20 cellular contexts compared by ENCODE assay signal in genomic region chr10:23478570-23478969, GRCh38.
"Had no signal": no experiment of that assay in that cellular context is flagged by ENCODE, and none has a peak within 500 bp of the region (broad histone marks: within the 10 kb centered on the region; RNA-seq: fewer than 3 reads in every experiment).

No MANE protein-coding gene starts in this region.

- H3K4me1 ChIP-seq: esophagus squamous epithelium, heart left ventricle, right atrium auricular region, suprapubic skin, transverse colon, uterus had no signal

- H3K27ac ChIP-seq: brain microvascular endothelial cell, esophagus squamous epithelium, heart left ventricle, left lung, right atrium auricular region, skin epidermis, suprapubic skin, transverse colon, uterus had no signal

- ATAC-seq: activated CD4-positive, alpha-beta T cell treated with anti-CD3 and anti-CD28 coated beads for 36 hours; activated CD8-positive, alpha-beta memory T cell treated with anti-CD3 and anti-CD28 coated beads, Interleukin-2, amount 10 ng/mL, durations not matched to agents 7 days and 5 days; heart left ventricle; left lung; mucosa of descending colon; stimulated activated naive CD8-positive, alpha-beta T cell treated with anti-CD3 and anti-CD28 coated beads, Interleukin-15, Interleukin-2, amounts not matched to agents 100 U/mL and 50 U/mL, for 24 hours had no signal

- DNase-seq: activated CD4-positive, alpha-beta memory T cell treated with anti-CD3 and anti-CD28 coated beads for 36 hours; activated CD4-positive, alpha-beta T cell treated with anti-CD3 and anti-CD28 coated beads for 36 hours; activated CD8-positive, alpha-beta memory T cell treated with anti-CD3 and anti-CD28 coated beads, Interleukin-2, amount 10 ng/mL, durations not matched to agents 7 days and 5 days; activated naive CD8-positive, alpha-beta T cell treated with anti-CD3 and anti-CD28 coated beads for 36 hours; aorta; brain microvascular endothelial cell; cerebellar nuclear complex; effector CD8-positive, alpha-beta T cell; esophagus squamous epithelium; foreskin melanocyte; heart left ventricle; left lung; mucosa of descending colon; naive B cell; stimulated activated naive CD8-positive, alpha-beta T cell treated with anti-CD3 and anti-CD28 coated beads, Interleukin-15, Interleukin-2, amounts not matched to agents 100 U/mL and 50 U/mL, for 24 hours; transverse colon; uterus had no signal

- H3K27me3 ChIP-seq: brain microvascular endothelial cell, esophagus squamous epithelium, heart left ventricle, left lung, right atrium auricular region, suprapubic skin, transverse colon, uterus had no signal

- H3K9me3 ChIP-seq: esophagus squamous epithelium, heart left ventricle, left lung, mucosa of descending colon, right atrium auricular region, suprapubic skin, transverse colon, uterus had no signal

- H3K4me3 ChIP-seq: esophagus squamous epithelium, heart left ventricle, left lung, mucosa of descending colon, right atrium auricular region, skin epidermis, suprapubic skin, transverse colon, uterus had no signal

- H3K36me3 ChIP-seq: brain microvascular endothelial cell, esophagus squamous epithelium, heart left ventricle, left lung, right atrium auricular region, suprapubic skin, transverse colon, uterus had no signal
